In the genomic region with DNA sequence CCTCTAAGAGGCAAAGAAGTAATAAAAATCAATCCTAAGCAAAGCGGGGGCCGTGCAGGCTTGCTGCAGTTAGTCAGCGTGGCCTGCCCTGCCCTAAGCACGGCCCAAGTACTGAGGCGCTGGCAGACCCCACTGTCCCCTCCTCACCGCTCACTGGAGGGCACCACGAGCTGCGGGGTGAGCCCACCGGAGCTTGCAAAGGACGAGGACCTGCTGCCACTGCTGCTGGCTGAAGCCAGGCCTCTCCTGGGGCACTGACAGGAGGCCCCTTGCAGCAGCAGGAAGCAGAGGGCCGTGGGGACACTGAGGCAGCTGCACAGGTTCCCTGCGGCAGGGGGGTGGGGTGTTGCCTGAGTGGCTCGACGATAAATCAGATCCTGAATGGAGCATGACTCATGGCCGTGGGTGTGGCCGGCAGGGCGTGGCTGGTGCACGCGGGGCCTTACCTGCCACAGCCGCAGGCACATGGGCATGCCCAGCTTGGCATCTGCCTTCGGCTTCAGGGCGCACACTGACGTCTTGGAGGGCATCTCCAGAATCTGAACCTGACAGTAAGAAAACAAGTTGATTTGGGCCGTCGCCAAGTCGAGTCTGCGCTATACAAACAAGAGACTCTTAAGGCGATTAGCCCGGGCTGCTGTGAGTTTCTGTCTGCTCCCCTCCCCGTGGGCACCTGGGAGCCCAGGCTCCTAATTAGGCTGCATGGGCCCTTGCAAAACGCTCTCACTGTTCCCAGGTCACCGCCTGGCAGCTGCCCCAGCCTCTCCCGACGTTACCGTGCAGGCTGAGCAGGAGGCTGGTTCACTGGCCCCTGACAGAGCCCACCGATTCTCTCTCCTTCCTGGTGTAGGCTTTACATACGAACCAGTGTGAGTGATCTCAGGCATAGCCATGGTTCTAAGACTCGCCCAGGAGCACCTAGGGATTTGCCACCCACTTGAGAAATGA, we compare ENCODE assay signal across 1 cellular context.
TF ChIP-seq lines count a peak whose summit lies in the region.

No MANE protein-coding gene starts in this region.

TF ChIP-seq in HEK293, 187 proteins besides CTCF, POLR2A, EP300 and RAD21 (continued from another document):
- TF ChIP-seq TSHZ1 (tag by site-specific recombination; IDR thresholded peaks at IDR 0.05; ENCODE audit: borderline replicate concordance), result peak; percentile 54; the same call in 1 of the 2 replicates
- TF ChIP-seq ZNF433 (tag by site-specific recombination; IDR thresholded peaks at IDR 0.05; ENCODE audit: low read depth), result no peak
- 0 out of 2 replicates have a peak, but pooled peaks have one; percentile 45 for TF ChIP-seq MEIS1 (CRISPR knock-in tag; IDR thresholded peaks at IDR 0.05; ENCODE audit: borderline replicate concordance)
- no peak for TF ChIP-seq ZNF670 (tag by site-specific recombination; IDR thresholded peaks at IDR 0.05; ENCODE audit: low read depth)
- no peak for TF ChIP-seq ZNF214 (tag by site-specific recombination; IDR thresholded peaks at IDR 0.05; ENCODE audit: borderline replicate concordance)
- no peak for TF ChIP-seq ZNF112 (tag by site-specific recombination; IDR thresholded peaks at IDR 0.05)
- peak; percentile 99 for TF ChIP-seq KLF7 (tag by site-specific recombination; IDR thresholded peaks at IDR 0.05; ENCODE audit: borderline replicate concordance)
- peak; percentile 81 for TF ChIP-seq ZNF341 (tag by site-specific recombination; IDR thresholded peaks at IDR 0.05; ENCODE audit: low read depth)
- peak; percentile 58 for TF ChIP-seq EGR2 (tag by site-specific recombination; IDR thresholded peaks at IDR 0.05; ENCODE audit: low read depth)
- TF ChIP-seq, protein P1, sequence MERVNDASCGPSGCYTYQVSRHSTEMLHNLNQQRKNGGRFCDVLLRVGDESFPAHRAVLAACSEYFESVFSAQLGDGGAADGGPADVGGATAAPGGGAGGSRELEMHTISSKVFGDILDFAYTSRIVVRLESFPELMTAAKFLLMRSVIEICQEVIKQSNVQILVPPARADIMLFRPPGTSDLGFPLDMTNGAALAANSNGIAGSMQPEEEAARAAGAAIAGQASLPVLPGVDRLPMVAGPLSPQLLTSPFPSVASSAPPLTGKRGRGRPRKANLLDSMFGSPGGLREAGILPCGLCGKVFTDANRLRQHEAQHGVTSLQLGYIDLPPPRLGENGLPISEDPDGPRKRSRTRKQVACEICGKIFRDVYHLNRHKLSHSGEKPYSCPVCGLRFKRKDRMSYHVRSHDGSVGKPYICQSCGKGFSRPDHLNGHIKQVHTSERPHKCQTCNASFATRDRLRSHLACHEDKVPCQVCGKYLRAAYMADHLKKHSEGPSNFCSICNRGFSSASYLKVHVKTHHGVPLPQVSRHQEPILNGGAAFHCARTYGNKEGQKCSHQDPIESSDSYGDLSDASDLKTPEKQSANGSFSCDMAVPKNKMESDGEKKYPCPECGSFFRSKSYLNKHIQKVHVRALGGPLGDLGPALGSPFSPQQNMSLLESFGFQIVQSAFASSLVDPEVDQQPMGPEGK (tag by site-specific recombination; IDR thresholded peaks at IDR 0.05), result 0 out of 2 replicates have a peak, but pooled peaks have one; percentile 57
- TF ChIP-seq, protein P2, sequence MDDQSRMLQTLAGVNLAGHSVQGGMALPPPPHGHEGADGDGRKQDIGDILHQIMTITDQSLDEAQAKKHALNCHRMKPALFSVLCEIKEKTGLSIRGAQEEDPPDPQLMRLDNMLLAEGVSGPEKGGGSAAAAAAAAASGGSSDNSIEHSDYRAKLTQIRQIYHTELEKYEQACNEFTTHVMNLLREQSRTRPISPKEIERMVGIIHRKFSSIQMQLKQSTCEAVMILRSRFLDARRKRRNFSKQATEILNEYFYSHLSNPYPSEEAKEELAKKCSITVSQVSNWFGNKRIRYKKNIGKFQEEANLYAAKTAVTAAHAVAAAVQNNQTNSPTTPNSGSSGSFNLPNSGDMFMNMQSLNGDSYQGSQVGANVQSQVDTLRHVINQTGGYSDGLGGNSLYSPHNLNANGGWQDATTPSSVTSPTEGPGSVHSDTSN (CRISPR knock-in tag; IDR thresholded peaks at IDR 0.05), result peak; percentile 29; the same call in 1 of the 2 replicates
- peak; percentile 100 for TF ChIP-seq KLF1 (tag by site-specific recombination; IDR thresholded peaks at IDR 0.05)
- no peak for TF ChIP-seq ZNF639 (tag by site-specific recombination; IDR thresholded peaks at IDR 0.05)
- TF ChIP-seq SP2 (tag by site-specific recombination; IDR thresholded peaks at IDR 0.05), result 0 out of 2 replicates have a peak, but pooled peaks have one; percentile 16
- no peak for TF ChIP-seq ZNF677 (tag by site-specific recombination; IDR thresholded peaks at IDR 0.05)
- TF ChIP-seq ZNF335 (tag by site-specific recombination; conservative IDR thresholded peaks at IDR 0.05), result peak; percentile 99
- peak; percentile 58 for TF ChIP-seq OSR2 (tag by site-specific recombination; IDR thresholded peaks at IDR 0.05)
- TF ChIP-seq, protein P3, sequence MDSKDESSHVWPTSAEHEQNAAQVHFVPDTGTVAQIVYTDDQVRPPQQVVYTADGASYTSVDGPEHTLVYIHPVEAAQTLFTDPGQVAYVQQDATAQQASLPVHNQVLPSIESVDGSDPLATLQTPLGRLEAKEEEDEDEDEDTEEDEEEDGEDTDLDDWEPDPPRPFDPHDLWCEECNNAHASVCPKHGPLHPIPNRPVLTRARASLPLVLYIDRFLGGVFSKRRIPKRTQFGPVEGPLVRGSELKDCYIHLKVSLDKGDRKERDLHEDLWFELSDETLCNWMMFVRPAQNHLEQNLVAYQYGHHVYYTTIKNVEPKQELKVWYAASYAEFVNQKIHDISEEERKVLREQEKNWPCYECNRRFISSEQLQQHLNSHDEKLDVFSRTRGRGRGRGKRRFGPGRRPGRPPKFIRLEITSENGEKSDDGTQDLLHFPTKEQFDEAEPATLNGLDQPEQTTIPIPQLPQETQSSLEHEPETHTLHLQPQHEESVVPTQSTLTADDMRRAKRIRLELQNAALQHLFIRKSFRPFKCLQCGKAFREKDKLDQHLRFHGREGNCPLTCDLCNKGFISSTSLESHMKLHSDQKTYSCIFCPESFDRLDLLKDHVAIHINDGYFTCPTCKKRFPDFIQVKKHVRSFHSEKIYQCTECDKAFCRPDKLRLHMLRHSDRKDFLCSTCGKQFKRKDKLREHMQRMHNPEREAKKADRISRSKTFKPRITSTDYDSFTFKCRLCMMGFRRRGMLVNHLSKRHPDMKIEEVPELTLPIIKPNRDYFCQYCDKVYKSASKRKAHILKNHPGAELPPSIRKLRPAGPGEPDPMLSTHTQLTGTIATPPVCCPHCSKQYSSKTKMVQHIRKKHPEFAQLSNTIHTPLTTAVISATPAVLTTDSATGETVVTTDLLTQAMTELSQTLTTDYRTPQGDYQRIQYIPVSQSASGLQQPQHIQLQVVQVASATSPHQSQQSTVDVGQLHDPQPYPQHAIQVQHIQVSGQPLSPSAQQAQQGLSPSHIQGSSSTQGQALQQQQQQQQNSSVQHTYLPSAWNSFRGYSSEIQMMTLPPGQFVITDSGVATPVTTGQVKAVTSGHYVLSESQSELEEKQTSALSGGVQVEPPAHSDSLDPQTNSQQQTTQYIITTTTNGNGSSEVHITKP (tag by site-specific recombination; IDR thresholded peaks at IDR 0.05), result peak; percentile 10; the same call in 1 of the 2 replicates
- 0 out of 2 replicates have a peak, but pooled peaks have one; percentile 70 for TF ChIP-seq HOXC10 (CRISPR knock-in tag; IDR thresholded peaks at IDR 0.05)
- 0 out of 2 replicates have a peak, but pooled peaks have one; percentile 13 for TF ChIP-seq INSM2 (tag by site-specific recombination; IDR thresholded peaks at IDR 0.05)
- peak; percentile 96 for TF ChIP-seq HIC1 (tag by site-specific recombination; IDR thresholded peaks at IDR 0.05)
- TF ChIP-seq ZNF654 (tag by site-specific recombination; IDR thresholded peaks at IDR 0.05; ENCODE audit: low read depth), result no peak
- TF ChIP-seq IKZF3 (tag by site-specific recombination; IDR thresholded peaks at IDR 0.05), result peak; percentile 33; the same call in 1 of the 2 replicates
- TF ChIP-seq, protein P4, sequence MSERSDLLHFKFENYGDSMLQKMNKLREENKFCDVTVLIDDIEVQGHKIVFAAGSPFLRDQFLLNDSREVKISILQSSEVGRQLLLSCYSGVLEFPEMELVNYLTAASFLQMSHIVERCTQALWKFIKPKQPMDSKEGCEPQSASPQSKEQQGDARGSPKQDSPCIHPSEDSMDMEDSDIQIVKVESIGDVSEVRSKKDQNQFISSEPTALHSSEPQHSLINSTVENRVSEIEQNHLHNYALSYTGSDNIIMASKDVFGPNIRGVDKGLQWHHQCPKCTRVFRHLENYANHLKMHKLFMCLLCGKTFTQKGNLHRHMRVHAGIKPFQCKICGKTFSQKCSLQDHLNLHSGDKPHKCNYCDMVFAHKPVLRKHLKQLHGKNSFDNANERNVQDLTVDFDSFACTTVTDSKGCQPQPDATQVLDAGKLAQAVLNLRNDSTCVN (tag by site-specific recombination; optimal IDR thresholded peaks at IDR 0.05), result peak; percentile 37
- peak; percentile 93 for TF ChIP-seq KLF17 (tag by site-specific recombination; IDR thresholded peaks at IDR 0.05)
- 0 out of 2 replicates have a peak, but pooled peaks have one; percentile 60 for TF ChIP-seq ZBTB8A (tag by site-specific recombination; IDR thresholded peaks at IDR 0.05)
- TF ChIP-seq KLF10 (tag by site-specific recombination; IDR thresholded peaks at IDR 0.05), result peak; percentile 96
- TF ChIP-seq KLF9 (tag by site-specific recombination; IDR thresholded peaks at IDR 0.05; ENCODE audit: low read depth), result peak; percentile 99
- peak; percentile 54 for TF ChIP-seq ZFP69B (tag by site-specific recombination; IDR thresholded peaks at IDR 0.05)
- TF ChIP-seq SP7 (tag by site-specific recombination; IDR thresholded peaks at IDR 0.05), result peak; percentile 66; the same call in 1 of the 2 replicates
- TF ChIP-seq KLF16 (tag by site-specific recombination; IDR thresholded peaks at IDR 0.05), result peak; percentile 94
- TF ChIP-seq MYNN (tag by site-specific recombination; IDR thresholded peaks at IDR 0.05; ENCODE audit: borderline replicate concordance), result peak; percentile 94
TF ChIP-seq in HEK293: peak in this region for 34.
